Comparison of ENCODE assay signal across 1 cellular context in the genomic region with DNA sequence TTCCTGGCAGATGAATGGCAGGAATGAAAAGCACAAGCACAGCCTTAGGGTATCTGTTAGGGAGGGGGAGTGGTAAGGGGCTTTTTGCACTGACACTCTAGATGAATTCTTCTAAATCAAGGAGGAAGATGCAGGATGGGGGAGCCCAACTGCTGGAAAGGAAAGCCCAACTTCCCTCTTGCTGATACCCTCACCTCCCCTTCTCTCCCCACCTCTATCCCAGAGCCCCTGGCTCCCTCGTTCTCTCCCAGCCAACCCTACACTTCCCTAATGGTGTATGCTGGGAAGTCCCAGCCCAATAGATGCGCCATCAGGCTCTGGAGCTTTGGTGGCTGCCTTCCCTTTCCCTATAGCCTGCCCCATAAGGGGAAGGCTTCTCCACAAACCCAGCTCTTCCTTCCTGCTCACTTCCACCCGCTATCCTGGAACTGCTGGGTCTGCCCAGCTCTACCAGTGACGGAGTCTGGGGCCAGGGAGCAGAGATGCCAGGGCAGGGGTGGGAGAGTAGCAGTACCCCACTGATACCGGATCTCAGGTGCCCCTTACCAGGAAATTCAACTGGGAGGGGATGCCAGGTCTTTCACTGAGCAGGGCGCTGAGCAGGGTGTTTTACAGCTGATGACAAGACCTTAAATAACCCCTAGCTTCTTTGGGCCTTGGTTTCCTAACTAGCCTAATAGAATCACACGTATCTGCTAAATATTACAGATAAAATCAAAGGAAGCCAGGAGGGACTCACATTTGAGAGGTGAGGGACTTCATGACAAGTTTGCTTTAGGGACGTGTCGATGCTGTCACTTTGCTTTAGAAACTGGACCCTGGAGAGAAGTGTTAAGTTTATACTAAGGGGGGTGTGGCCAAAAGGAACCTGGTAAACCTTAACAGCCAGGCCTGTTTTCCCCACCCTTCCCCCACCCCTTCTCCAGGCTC.
TF ChIP-seq lines count a peak whose summit lies in the region.

No MANE protein-coding gene starts in this region.

TF ChIP-seq in WTC11, 78 proteins besides CTCF, POLR2A, EP300 and RAD21 (continued from another document):
- TF ChIP-seq, protein P1, sequence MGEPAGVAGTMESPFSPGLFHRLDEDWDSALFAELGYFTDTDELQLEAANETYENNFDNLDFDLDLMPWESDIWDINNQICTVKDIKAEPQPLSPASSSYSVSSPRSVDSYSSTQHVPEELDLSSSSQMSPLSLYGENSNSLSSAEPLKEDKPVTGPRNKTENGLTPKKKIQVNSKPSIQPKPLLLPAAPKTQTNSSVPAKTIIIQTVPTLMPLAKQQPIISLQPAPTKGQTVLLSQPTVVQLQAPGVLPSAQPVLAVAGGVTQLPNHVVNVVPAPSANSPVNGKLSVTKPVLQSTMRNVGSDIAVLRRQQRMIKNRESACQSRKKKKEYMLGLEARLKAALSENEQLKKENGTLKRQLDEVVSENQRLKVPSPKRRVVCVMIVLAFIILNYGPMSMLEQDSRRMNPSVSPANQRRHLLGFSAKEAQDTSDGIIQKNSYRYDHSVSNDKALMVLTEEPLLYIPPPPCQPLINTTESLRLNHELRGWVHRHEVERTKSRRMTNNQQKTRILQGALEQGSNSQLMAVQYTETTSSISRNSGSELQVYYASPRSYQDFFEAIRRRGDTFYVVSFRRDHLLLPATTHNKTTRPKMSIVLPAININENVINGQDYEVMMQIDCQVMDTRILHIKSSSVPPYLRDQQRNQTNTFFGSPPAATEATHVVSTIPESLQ (CRISPR knock-in tag; IDR thresholded peaks at IDR 0.05) = no peak
- TF ChIP-seq TEAD4 (CRISPR knock-in tag; IDR thresholded peaks at IDR 0.05) = no peak
- TF ChIP-seq, protein P2, sequence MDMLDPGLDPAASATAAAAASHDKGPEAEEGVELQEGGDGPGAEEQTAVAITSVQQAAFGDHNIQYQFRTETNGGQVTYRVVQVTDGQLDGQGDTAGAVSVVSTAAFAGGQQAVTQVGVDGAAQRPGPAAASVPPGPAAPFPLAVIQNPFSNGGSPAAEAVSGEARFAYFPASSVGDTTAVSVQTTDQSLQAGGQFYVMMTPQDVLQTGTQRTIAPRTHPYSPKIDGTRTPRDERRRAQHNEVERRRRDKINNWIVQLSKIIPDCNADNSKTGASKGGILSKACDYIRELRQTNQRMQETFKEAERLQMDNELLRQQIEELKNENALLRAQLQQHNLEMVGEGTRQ (CRISPR knock-in tag; IDR thresholded peaks at IDR 0.05) = no peak
- no peak for TF ChIP-seq ELF4 (CRISPR knock-in tag; IDR thresholded peaks at IDR 0.05; ENCODE audit: low read depth)
- TF ChIP-seq, protein P3, sequence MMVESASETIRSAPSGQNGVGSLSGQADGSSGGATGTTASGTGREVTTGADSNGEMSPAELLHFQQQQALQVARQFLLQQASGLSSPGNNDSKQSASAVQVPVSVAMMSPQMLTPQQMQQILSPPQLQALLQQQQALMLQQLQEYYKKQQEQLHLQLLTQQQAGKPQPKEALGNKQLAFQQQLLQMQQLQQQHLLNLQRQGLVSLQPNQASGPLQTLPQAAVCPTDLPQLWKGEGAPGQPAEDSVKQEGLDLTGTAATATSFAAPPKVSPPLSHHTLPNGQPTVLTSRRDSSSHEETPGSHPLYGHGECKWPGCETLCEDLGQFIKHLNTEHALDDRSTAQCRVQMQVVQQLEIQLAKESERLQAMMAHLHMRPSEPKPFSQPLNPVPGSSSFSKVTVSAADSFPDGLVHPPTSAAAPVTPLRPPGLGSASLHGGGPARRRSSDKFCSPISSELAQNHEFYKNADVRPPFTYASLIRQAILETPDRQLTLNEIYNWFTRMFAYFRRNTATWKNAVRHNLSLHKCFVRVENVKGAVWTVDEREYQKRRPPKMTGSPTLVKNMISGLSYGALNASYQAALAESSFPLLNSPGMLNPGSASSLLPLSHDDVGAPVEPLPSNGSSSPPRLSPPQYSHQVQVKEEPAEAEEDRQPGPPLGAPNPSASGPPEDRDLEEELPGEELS (CRISPR knock-in tag; IDR thresholded peaks at IDR 0.05) = no peak
- TF ChIP-seq MYBL2 (CRISPR knock-in tag; IDR thresholded peaks at IDR 0.05) = no peak
- TF ChIP-seq, protein P4, sequence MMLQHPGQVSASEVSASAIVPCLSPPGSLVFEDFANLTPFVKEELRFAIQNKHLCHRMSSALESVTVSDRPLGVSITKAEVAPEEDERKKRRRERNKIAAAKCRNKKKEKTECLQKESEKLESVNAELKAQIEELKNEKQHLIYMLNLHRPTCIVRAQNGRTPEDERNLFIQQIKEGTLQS (CRISPR knock-in tag; conservative IDR thresholded peaks at IDR 0.05) = no peak
